In genomic region chr3:31472479-31473390, GRCh38 we compare ENCODE assay signal across 12 cellular contexts. TPM values are rescaled to one million over a fixed set of nuclear protein-coding genes. Genes with fewer than 3 reads are reported as not detected.
DNase-seq lines count a peak whose midpoint lies in the region; ATAC-seq and TF ChIP-seq lines count a peak whose summit lies in the region.
"Had no signal": no experiment of that assay in that cellular context is flagged by ENCODE, and none has a peak within 500 bp of the region (broad histone marks: within the 10 kb centered on the region; RNA-seq: fewer than 3 reads in every experiment).

No MANE protein-coding gene starts in this region.

- H3K9ac ChIP-seq in OCI-LY3 (ENCODE audit: low read length) = peak overlapping the region; percentile 5; the same call in 1 of the 2 replicates

- DNase-seq in GDM1 (lab: John Stamatoyannopoulos, UW) (peak; percentile 1), astrocyte of the spinal cord (ENCODE audit: low read depth, low spot score) (peak; percentile 92), skeletal muscle cell (ENCODE audit: low read depth) (peak; percentile 39), sciatic nerve (ENCODE audit: low spot score) (no peak), NCI-H526 treated with DMSO at 0.1 percent for 48 hours (lab: John Stamatoyannopoulos, UW) (no peak), NCI-H510A treated with DMSO at 0.1 percent for 48 hours (lab: John Stamatoyannopoulos, UW) (no peak)
- DNase-seq: Calu3; effector memory CD4-positive, alpha-beta T cell; GOT3; NCI-H1436 treated with DMSO at 0.1 percent for 48 hours had no signal

- H3K27me3 ChIP-seq in OCI-LY3 (ENCODE audit: low read depth, low read length) (no peaks in the 10 kb centered on the region), gastroesophageal sphincter (no peaks in the 10 kb centered on the region)

- H3K4me2 ChIP-seq in OCI-LY3 (ENCODE audit: low read length) = peak overlapping the region; percentile 6; the same call in 1 of the 2 replicates

- no peak for TF ChIP-seq POLR2A in gastroesophageal sphincter (IDR thresholded peaks at IDR 0.05)

- ATAC-seq in sciatic nerve = no peak
- ATAC-seq in gastroesophageal sphincter = no peak

- 86 to 87% methylated on average over 4 to 7 of the region's 7 CpGs for WGBS in gastroesophageal sphincter (ENCODE audit: low coverage in 1 of 2), 2 donors

- intact Hi-C loops in sciatic nerve (cut with DNase I) = no loop called here

- H3K36me3 ChIP-seq in OCI-LY3 (replicated peaks; ENCODE audit: low read depth, low read length) = peaks cover 8% of the 10 kb centered on the region
- H3K36me3 ChIP-seq in gastroesophageal sphincter = no peaks in the 10 kb centered on the region

- H3K4me3 ChIP-seq in OCI-LY3 (ENCODE audit: low read length) (peak overlapping the region; percentile 4; the same call in 1 of the 2 replicates), astrocyte of the spinal cord (ENCODE audit: low read depth, low read length) (no peak overlapping the region), skeletal muscle cell (ENCODE audit: low read depth, low read length) (no peak overlapping the region), gastroesophageal sphincter (no peak overlapping the region)

- in situ Hi-C loops in astrocyte of the spinal cord (cut with HindIII; ENCODE audit: low sequenced_read_pairs) = no loop called here

- no peak for TF ChIP-seq EP300 in gastroesophageal sphincter (IDR thresholded peaks at IDR 0.05)

- H4K20me1 ChIP-seq in OCI-LY3 (ENCODE audit: insufficient read depth, low read length) = no peaks in the 10 kb centered on the region

- TF ChIP-seq CTCF in OCI-LY3 (IDR thresholded peaks at IDR 0.05; ENCODE audit: low read depth, low read length) = no peak
- TF ChIP-seq CTCF in astrocyte of the spinal cord (IDR thresholded peaks at IDR 0.05; ENCODE audit: low read depth, low read length) = no peak
- no peak for TF ChIP-seq CTCF in gastroesophageal sphincter (IDR thresholded peaks at IDR 0.05)

- peak overlapping the region; percentile 65 for H2AFZ ChIP-seq in OCI-LY3 (ENCODE audit: low read depth, low read length)

- H3K4me1 ChIP-seq in OCI-LY3 (ENCODE audit: low read length) = peaks cover 19% of the 10 kb centered on the region
- no peaks in the 10 kb centered on the region for H3K4me1 ChIP-seq in gastroesophageal sphincter

- H3K27ac ChIP-seq in OCI-LY3 (ENCODE audit: low read length) = peak overlapping the region; percentile 44; the same call in 1 of the 2 replicates
- H3K27ac ChIP-seq in gastroesophageal sphincter = no peak overlapping the region

- H3K9me3 ChIP-seq in OCI-LY3 (ENCODE audit: insufficient read depth, low read length) (0 out of 2 replicates have a peak, but pooled peaks cover 7% of the 10 kb centered on the region), gastroesophageal sphincter (no peaks in the 10 kb centered on the region)

- H3K79me2 ChIP-seq in OCI-LY3 (ENCODE audit: low read length) = no peaks in the 10 kb centered on the region

RNA-seq across cellular contexts. Expression of gene STT3B, which starts 60.0 kb away (rescaled TPM):
- 107 TPM for total RNA-seq in sciatic nerve
- 100 to 1,000 TPM in 2 of 4 donors, 10 to 100 TPM in 2; 75.4 to 107 (median 94.1) TPM for total RNA-seq in gastroesophageal sphincter

Comparison
In these comparisons a context has a peak if more than half of its experiments do, and no peak if none do; other contexts are left out.
1. DNase-seq: peak in GDM1 (single experiment), astrocyte of the spinal cord (single experiment) and skeletal muscle cell (single experiment); none in sciatic nerve (single experiment), NCI-H526 treated with DMSO at 0.1 percent for 48 hours (single experiment) and NCI-H510A treated with DMSO at 0.1 percent for 48 hours (single experiment).